Comparison of ENCODE assay signal across 18 cellular contexts in genomic region chr7:2825595-2826227, GRCh38. TPM values are rescaled to one million over a fixed set of nuclear protein-coding genes. Genes with fewer than 3 reads are reported as not detected.
DNase-seq lines count a peak whose midpoint lies in the region; ATAC-seq and TF ChIP-seq lines count a peak whose summit lies in the region.
"Had no signal": no experiment of that assay in that cellular context is flagged by ENCODE, and none has a peak within 500 bp of the region (broad histone marks: within the 10 kb centered on the region; RNA-seq: fewer than 3 reads in every experiment).

No MANE protein-coding gene starts in this region.

- no peak for DNase-seq in T-helper 17 cell
- DNase-seq in iPS DF 6.9 (ENCODE audit: low read depth, low spot score): no peak
- no peak for DNase-seq in progenitor cell of endocrine pancreas (ENCODE audit: low spot score, unreplicated experiment)
- DNase-seq in HuH-7 (ENCODE audit: low spot score): no peak
- DNase-seq in SW480 (ENCODE audit: low spot score): no peak
- DNase-seq in stimulated activated CD4-positive, alpha-beta T cell treated with anti-CD3 and anti-CD28 coated beads, Interleukin-2, amount 100 ng/mL, for 48 hours: no peak
- DNase-seq: activated CD4-positive, CD25-positive, alpha-beta regulatory T cell; foreskin fibroblast; GDM1; KBM-7; SIG-M5; stimulated activated CD4-positive, alpha-beta T cell treated with anti-CD3 and anti-CD28 coated beads, Interleukin-1b, Interleukin-23, amount 100 ng/mL, for 48 hours had no signal

- WGBS in iPS DF 6.9 (ENCODE audit: insufficient coverage, insufficient read length): no CpG with 5 or more reads among the region's 19 CpGs

- TF ChIP-seq CTCF in progenitor cell of endocrine pancreas (IDR thresholded peaks at IDR 0.05; ENCODE audit: unreplicated experiment): no peak

- H3K9ac ChIP-seq in ES-I3 (ENCODE audit: low read depth, low read length): peak overlapping the region; percentile 28

- H3K36me3 Mint-ChIP-seq in T-helper 17 cell (ENCODE audit: low read depth) (peaks cover 3% of the 10 kb centered on the region), progenitor cell of endocrine pancreas (ENCODE audit: insufficient read depth) (peaks cover 13% of the 10 kb centered on the region)

- peaks cover 32% of the 10 kb centered on the region for H3K4me1 Mint-ChIP-seq in T-helper 17 cell
- H3K4me1 Mint-ChIP-seq in progenitor cell of endocrine pancreas (ENCODE audit: low read depth): peaks cover 36% of the 10 kb centered on the region

- H3K27ac ChIP-seq in iPS DF 6.9 (ENCODE audit: low read length): peak overlapping the region; percentile 83
- H3K27ac ChIP-seq: thoracic aorta had no signal

- H3K9me3 ChIP-seq in ES-I3 (ENCODE audit: control insufficient read depth, insufficient read depth, low read length) (no peaks in the 10 kb centered on the region), T-helper 17 cell (ENCODE audit: control insufficient read depth, low read length, poor library complexity, severe bottlenecking) (peaks cover 2% of the 10 kb centered on the region), iPS DF 6.9 (ENCODE audit: control insufficient read depth, insufficient read depth, low read length) (no peaks in the 10 kb centered on the region)
- H3K9me3 ChIP-seq: adrenal gland, thoracic aorta had no signal

- ATAC-seq in T-helper 17 cell (no peak), HG02938 (IDR thresholded peaks at IDR 0.05; ENCODE audit: unreplicated experiment) (no peak)
- ATAC-seq: sciatic nerve had no signal

- H3K4me3 Mint-ChIP-seq in T-helper 17 cell (no peak overlapping the region), progenitor cell of endocrine pancreas (ENCODE audit: low read depth) (no peak overlapping the region)
- H3K4me3 Mint-ChIP-seq: neural crest cell had no signal

- H3K27me3 Mint-ChIP-seq in T-helper 17 cell: no peaks in the 10 kb centered on the region
- H3K27me3 Mint-ChIP-seq in progenitor cell of endocrine pancreas: no peaks in the 10 kb centered on the region

- H3K4me3 ChIP-seq in iPS DF 6.9 (ENCODE audit: low read length): no peak overlapping the region
- H3K4me3 ChIP-seq: adrenal gland, thoracic aorta had no signal

- 0 out of 2 replicates have a peak, but pooled peaks cover 2% of the 10 kb centered on the region for H3K36me3 ChIP-seq in ES-I3 (ENCODE audit: insufficient read depth, low read length)
- no peaks in the 10 kb centered on the region for H3K36me3 ChIP-seq in iPS DF 6.9 (ENCODE audit: control insufficient read depth, insufficient read depth, low read length)
- H3K36me3 ChIP-seq: adrenal gland, thoracic aorta had no signal

- H3K27ac Mint-ChIP-seq in T-helper 17 cell (peak overlapping the region; percentile 59), progenitor cell of endocrine pancreas (peak overlapping the region; percentile 20)

- H3K4me1 ChIP-seq in ES-I3 (ENCODE audit: insufficient read depth, low read length): peaks cover 50% of the 10 kb centered on the region
- H3K4me1 ChIP-seq in iPS DF 6.9 (ENCODE audit: control insufficient read depth, insufficient read depth, low read length): peaks cover 20% of the 10 kb centered on the region

- H3K27me3 ChIP-seq in iPS DF 6.9 (ENCODE audit: control insufficient read depth, insufficient read depth, low read length): no peaks in the 10 kb centered on the region
- H3K27me3 ChIP-seq: adrenal gland had no signal

- H3K9me3 Mint-ChIP-seq in progenitor cell of endocrine pancreas (ENCODE audit: low read depth): peaks cover 3% of the 10 kb centered on the region
- H3K9me3 Mint-ChIP-seq: neural crest cell had no signal

RNA-seq across cellular contexts. Expression of gene GNA12, which starts 18.4 kb away (rescaled TPM):
- total RNA-seq in T-helper 17 cell (10 to 100 TPM; 13.5 to 19.2 TPM), progenitor cell of endocrine pancreas (65.4 and 68.6 TPM in 2 replicates)
